In the genomic region with DNA sequence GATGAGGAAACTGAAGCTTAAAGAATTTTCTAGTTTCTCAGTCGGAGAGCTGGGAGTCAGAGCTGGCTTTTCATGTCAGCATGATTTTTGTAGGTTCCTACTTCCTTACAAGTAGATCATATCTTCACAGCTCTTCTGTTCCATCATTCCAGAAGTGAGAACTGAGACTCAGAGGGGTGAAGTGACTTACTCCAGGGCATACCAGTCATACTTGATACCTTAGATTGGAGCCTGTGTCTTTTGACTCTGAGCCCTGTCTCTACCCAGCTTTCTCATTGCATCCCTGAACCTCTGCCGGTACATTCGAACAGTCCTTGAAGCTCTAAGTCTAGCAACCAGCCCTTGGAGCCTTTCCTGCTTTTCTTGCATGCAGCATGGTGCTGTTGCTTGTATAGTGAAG, we compare ENCODE assay signal across 1 cellular context.
TF ChIP-seq lines count a peak whose summit lies in the region.

No MANE protein-coding gene starts in this region.

TF ChIP-seq in K562, 482 proteins besides CTCF, POLR2A, EP300 and RAD21:
- TF ChIP-seq ZNF586 (CRISPR knock-in tag; conservative IDR thresholded peaks at IDR 0.05) (no peak), CBX3 (IDR thresholded peaks at IDR 0.05; ENCODE audit: borderline replicate concordance in 1 of 2, low read length in 2 of 2) (no peak), FOXJ2 (tag; IDR thresholded peaks at IDR 0.05) (no peak), ZBTB40 (IDR thresholded peaks at IDR 0.05) (no peak), ZBTB40 (CRISPR knock-in tag; IDR thresholded peaks at IDR 0.05) (no peak), KLF1 (tag; IDR thresholded peaks at IDR 0.05) (no peak), MCM3 (IDR thresholded peaks at IDR 0.05) (no peak), ESRRB (CRISPR knock-in tag; IDR thresholded peaks at IDR 0.05; ENCODE audit: borderline replicate concordance) (no peak), RBFOX2 (IDR thresholded peaks at IDR 0.05; ENCODE audit: low read depth, low read length) (no peak), FOXP1 (CRISPR knock-in tag; IDR thresholded peaks at IDR 0.05) (no peak), MYBL2 (IDR thresholded peaks at IDR 0.05; ENCODE audit: low read depth) (no peak), MYBL2 (CRISPR knock-in tag; IDR thresholded peaks at IDR 0.05; ENCODE audit: borderline replicate concordance) (no peak), ARID2 (IDR thresholded peaks at IDR 0.05) (no peak)
- TF ChIP-seq, protein P1, sequence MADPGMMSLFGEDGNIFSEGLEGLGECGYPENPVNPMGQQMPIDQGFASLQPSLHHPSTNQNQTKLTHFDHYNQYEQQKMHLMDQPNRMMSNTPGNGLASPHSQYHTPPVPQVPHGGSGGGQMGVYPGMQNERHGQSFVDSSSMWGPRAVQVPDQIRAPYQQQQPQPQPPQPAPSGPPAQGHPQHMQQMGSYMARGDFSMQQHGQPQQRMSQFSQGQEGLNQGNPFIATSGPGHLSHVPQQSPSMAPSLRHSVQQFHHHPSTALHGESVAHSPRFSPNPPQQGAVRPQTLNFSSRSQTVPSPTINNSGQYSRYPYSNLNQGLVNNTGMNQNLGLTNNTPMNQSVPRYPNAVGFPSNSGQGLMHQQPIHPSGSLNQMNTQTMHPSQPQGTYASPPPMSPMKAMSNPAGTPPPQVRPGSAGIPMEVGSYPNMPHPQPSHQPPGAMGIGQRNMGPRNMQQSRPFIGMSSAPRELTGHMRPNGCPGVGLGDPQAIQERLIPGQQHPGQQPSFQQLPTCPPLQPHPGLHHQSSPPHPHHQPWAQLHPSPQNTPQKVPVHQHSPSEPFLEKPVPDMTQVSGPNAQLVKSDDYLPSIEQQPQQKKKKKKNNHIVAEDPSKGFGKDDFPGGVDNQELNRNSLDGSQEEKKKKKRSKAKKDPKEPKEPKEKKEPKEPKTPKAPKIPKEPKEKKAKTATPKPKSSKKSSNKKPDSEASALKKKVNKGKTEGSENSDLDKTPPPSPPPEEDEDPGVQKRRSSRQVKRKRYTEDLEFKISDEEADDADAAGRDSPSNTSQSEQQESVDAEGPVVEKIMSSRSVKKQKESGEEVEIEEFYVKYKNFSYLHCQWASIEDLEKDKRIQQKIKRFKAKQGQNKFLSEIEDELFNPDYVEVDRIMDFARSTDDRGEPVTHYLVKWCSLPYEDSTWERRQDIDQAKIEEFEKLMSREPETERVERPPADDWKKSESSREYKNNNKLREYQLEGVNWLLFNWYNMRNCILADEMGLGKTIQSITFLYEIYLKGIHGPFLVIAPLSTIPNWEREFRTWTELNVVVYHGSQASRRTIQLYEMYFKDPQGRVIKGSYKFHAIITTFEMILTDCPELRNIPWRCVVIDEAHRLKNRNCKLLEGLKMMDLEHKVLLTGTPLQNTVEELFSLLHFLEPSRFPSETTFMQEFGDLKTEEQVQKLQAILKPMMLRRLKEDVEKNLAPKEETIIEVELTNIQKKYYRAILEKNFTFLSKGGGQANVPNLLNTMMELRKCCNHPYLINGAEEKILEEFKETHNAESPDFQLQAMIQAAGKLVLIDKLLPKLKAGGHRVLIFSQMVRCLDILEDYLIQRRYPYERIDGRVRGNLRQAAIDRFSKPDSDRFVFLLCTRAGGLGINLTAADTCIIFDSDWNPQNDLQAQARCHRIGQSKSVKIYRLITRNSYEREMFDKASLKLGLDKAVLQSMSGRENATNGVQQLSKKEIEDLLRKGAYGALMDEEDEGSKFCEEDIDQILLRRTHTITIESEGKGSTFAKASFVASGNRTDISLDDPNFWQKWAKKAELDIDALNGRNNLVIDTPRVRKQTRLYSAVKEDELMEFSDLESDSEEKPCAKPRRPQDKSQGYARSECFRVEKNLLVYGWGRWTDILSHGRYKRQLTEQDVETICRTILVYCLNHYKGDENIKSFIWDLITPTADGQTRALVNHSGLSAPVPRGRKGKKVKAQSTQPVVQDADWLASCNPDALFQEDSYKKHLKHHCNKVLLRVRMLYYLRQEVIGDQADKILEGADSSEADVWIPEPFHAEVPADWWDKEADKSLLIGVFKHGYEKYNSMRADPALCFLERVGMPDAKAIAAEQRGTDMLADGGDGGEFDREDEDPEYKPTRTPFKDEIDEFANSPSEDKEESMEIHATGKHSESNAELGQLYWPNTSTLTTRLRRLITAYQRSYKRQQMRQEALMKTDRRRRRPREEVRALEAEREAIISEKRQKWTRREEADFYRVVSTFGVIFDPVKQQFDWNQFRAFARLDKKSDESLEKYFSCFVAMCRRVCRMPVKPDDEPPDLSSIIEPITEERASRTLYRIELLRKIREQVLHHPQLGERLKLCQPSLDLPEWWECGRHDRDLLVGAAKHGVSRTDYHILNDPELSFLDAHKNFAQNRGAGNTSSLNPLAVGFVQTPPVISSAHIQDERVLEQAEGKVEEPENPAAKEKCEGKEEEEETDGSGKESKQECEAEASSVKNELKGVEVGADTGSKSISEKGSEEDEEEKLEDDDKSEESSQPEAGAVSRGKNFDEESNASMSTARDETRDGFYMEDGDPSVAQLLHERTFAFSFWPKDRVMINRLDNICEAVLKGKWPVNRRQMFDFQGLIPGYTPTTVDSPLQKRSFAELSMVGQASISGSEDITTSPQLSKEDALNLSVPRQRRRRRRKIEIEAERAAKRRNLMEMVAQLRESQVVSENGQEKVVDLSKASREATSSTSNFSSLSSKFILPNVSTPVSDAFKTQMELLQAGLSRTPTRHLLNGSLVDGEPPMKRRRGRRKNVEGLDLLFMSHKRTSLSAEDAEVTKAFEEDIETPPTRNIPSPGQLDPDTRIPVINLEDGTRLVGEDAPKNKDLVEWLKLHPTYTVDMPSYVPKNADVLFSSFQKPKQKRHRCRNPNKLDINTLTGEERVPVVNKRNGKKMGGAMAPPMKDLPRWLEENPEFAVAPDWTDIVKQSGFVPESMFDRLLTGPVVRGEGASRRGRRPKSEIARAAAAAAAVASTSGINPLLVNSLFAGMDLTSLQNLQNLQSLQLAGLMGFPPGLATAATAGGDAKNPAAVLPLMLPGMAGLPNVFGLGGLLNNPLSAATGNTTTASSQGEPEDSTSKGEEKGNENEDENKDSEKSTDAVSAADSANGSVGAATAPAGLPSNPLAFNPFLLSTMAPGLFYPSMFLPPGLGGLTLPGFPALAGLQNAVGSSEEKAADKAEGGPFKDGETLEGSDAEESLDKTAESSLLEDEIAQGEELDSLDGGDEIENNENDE (IDR thresholded peaks at IDR 0.05; ENCODE audit: low read depth, low read length) = no peak
- TF ChIP-seq, protein P2, sequence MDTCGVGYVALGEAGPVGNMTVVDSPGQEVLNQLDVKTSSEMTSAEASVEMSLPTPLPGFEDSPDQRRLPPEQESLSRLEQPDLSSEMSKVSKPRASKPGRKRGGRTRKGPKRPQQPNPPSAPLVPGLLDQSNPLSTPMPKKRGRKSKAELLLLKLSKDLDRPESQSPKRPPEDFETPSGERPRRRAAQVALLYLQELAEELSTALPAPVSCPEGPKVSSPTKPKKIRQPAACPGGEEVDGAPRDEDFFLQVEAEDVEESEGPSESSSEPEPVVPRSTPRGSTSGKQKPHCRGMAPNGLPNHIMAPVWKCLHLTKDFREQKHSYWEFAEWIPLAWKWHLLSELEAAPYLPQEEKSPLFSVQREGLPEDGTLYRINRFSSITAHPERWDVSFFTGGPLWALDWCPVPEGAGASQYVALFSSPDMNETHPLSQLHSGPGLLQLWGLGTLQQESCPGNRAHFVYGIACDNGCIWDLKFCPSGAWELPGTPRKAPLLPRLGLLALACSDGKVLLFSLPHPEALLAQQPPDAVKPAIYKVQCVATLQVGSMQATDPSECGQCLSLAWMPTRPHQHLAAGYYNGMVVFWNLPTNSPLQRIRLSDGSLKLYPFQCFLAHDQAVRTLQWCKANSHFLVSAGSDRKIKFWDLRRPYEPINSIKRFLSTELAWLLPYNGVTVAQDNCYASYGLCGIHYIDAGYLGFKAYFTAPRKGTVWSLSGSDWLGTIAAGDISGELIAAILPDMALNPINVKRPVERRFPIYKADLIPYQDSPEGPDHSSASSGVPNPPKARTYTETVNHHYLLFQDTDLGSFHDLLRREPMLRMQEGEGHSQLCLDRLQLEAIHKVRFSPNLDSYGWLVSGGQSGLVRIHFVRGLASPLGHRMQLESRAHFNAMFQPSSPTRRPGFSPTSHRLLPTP (IDR thresholded peaks at IDR 0.05; ENCODE audit: borderline replicate concordance, extremely low read depth, insufficient read length) = no peak
